9 cellular contexts compared by ENCODE assay signal in genomic region chr4:6926681-6927478, GRCh38. TPM values are rescaled to one million over a fixed set of nuclear protein-coding genes. Genes with fewer than 3 reads are reported as not detected.
A peak's percentile ranks its signal among the peaks of the same experiment; 100 is the strongest.
DNase-seq lines count a peak whose midpoint lies in the region; ATAC-seq and TF ChIP-seq lines count a peak whose summit lies in the region.
"Had no signal": no experiment of that assay in that cellular context is flagged by ENCODE, and none has a peak within 500 bp of the region (broad histone marks: within the 10 kb centered on the region; RNA-seq: fewer than 3 reads in every experiment).

No MANE protein-coding gene starts in this region.

- H3K4me1 Mint-ChIP-seq in natural killer cell treated with Interleukin-12 subunit alpha and Interleukin-12 subunit beta and Interleukin-15 and Interleukin-18, amount 100 ng/mL, for 72 hours (ENCODE audit: low read depth in 2 of 2), result peaks cover 67 to 72% of the 10 kb centered on the region in 2 donors
- H3K4me1 Mint-ChIP-seq in stimulated activated memory B cell treated with anti-CD40 and anti-IgM and Interleukin-4, amounts not matched to agents 10 μg/mL and 1 μg/mL and 100 μg/mL, for 72 hours, result peaks cover 50% of the 10 kb centered on the region

- H3K27ac ChIP-seq in brain microvascular endothelial cell, result no peak overlapping the region
- H3K27ac ChIP-seq: KMS-11 had no signal

- no peaks in the 10 kb centered on the region for H3K9me3 Mint-ChIP-seq in natural killer cell treated with Interleukin-12 subunit alpha and Interleukin-12 subunit beta and Interleukin-15 and Interleukin-18, amount 100 ng/mL, for 72 hours
- H3K9me3 Mint-ChIP-seq in stimulated activated memory B cell treated with anti-CD40 and anti-IgM and Interleukin-4, amounts not matched to agents 10 μg/mL and 1 μg/mL and 100 μg/mL, for 72 hours, result no peaks in the 10 kb centered on the region

- peak overlapping the region; percentile 87 for H3K4me3 Mint-ChIP-seq in natural killer cell treated with Interleukin-12 subunit alpha and Interleukin-12 subunit beta and Interleukin-15 and Interleukin-18, amount 100 ng/mL, for 72 hours
- no peak overlapping the region for H3K4me3 Mint-ChIP-seq in stimulated activated memory B cell treated with anti-CD40 and anti-IgM and Interleukin-4, amounts not matched to agents 10 μg/mL and 1 μg/mL and 100 μg/mL, for 72 hours

- H3K36me3 Mint-ChIP-seq in natural killer cell treated with Interleukin-12 subunit alpha and Interleukin-12 subunit beta and Interleukin-15 and Interleukin-18, amount 100 ng/mL, for 72 hours, result peaks cover 14% of the 10 kb centered on the region
- peaks cover 60% of the 10 kb centered on the region for H3K36me3 Mint-ChIP-seq in stimulated activated memory B cell treated with anti-CD40 and anti-IgM and Interleukin-4, amounts not matched to agents 10 μg/mL and 1 μg/mL and 100 μg/mL, for 72 hours

- intact Hi-C loops in Right ventricle myocardium inferior (cut with DNase I) (loop anchor here (5.0 kb wide), 1 partner anchor 60 kb away; no protein-coding TSS in a partner anchor), cardiac septum (cut with DNase I) (no loop called here)

- H3K36me3 ChIP-seq in brain microvascular endothelial cell (replicated peaks), result peaks cover 6% of the 10 kb centered on the region

- H3K27ac Mint-ChIP-seq in natural killer cell treated with Interleukin-12 subunit alpha and Interleukin-12 subunit beta and Interleukin-15 and Interleukin-18, amount 100 ng/mL, for 72 hours, result peak overlapping the region; percentile 89 to 95
- H3K27ac Mint-ChIP-seq in stimulated activated memory B cell treated with anti-CD40 and anti-IgM and Interleukin-4, amounts not matched to agents 10 μg/mL and 1 μg/mL and 100 μg/mL, for 72 hours, result no peak overlapping the region

- peak; percentile 9 for ATAC-seq in Right ventricle myocardium inferior
- ATAC-seq in natural killer cell treated with Interleukin-12 subunit alpha and Interleukin-12 subunit beta and Interleukin-15 and Interleukin-18, amount 100 ng/mL, for 72 hours, result no peak
- no peak for ATAC-seq in HG03139 (IDR thresholded peaks at IDR 0.05; ENCODE audit: unreplicated experiment)
- no peak for ATAC-seq in stimulated activated memory B cell treated with anti-CD40 and anti-IgM and Interleukin-4, amounts not matched to agents 10 μg/mL and 1 μg/mL and 100 μg/mL, for 72 hours
- no peak for ATAC-seq in HG02759 (IDR thresholded peaks at IDR 0.05; ENCODE audit: unreplicated experiment)

- no peak for TF ChIP-seq CTCF in brain microvascular endothelial cell (IDR thresholded peaks at IDR 0.05; ENCODE audit: low read depth, low read length, missing control alignments)

- no peaks in the 10 kb centered on the region for H3K27me3 ChIP-seq in brain microvascular endothelial cell (replicated peaks)

- DNase-seq in Right ventricle myocardium inferior (ENCODE audit: missing footprints) (peak; percentile 77), cardiac septum (ENCODE audit: low spot score) (no peak), brain microvascular endothelial cell (peak; percentile 29), NCI-H2107 (lab: John Stamatoyannopoulos, UW) (no peak)
- DNase-seq in natural killer cell treated with Interleukin-12 subunit alpha and Interleukin-12 subunit beta and Interleukin-15 and Interleukin-18, amount 100 ng/mL, for 72 hours (ENCODE audit: low spot score), result no peak

- no peak overlapping the region for H3K4me3 ChIP-seq in brain microvascular endothelial cell (ENCODE audit: low read depth, low read length)

- in situ Hi-C loops in brain microvascular endothelial cell (cut with HindIII; ENCODE audit: low pct_ligation_motif_present, low sequenced_read_pairs), result no loop called here

- no peaks in the 10 kb centered on the region for H3K27me3 Mint-ChIP-seq in natural killer cell treated with Interleukin-12 subunit alpha and Interleukin-12 subunit beta and Interleukin-15 and Interleukin-18, amount 100 ng/mL, for 72 hours
- no peaks in the 10 kb centered on the region for H3K27me3 Mint-ChIP-seq in stimulated activated memory B cell treated with anti-CD40 and anti-IgM and Interleukin-4, amounts not matched to agents 10 μg/mL and 1 μg/mL and 100 μg/mL, for 72 hours

RNA-seq across cellular contexts. Expression of gene TBC1D14, which starts 17.3 kb away (rescaled TPM):
- total RNA-seq in Right ventricle myocardium inferior (36.1 TPM), cardiac septum (30.8 TPM)
- 10 to 100 TPM; 37.3 to 56.9 TPM for total RNA-seq in natural killer cell treated with Interleukin-12 subunit alpha and Interleukin-12 subunit beta and Interleukin-15 and Interleukin-18, amount 100 ng/mL, for 72 hours

Comparison
In these comparisons a context has a peak if more than half of its experiments do, and no peak if none do; other contexts are left out.
1. DNase-seq: peak in Right ventricle myocardium inferior (single experiment) and brain microvascular endothelial cell (single experiment); none in cardiac septum (single experiment), natural killer cell treated with Interleukin-12 subunit alpha and Interleukin-12 subunit beta and Interleukin-15 and Interleukin-18, amount 100 ng/mL, for 72 hours (single experiment) and NCI-H2107 (single experiment).